In genomic region chr12:114902665-114903393, GRCh38 we compare ENCODE assay signal across 12 cellular contexts.
DNase-seq lines count a peak whose midpoint lies in the region; ATAC-seq and TF ChIP-seq lines count a peak whose summit lies in the region.
"Had no signal": no experiment of that assay in that cellular context is flagged by ENCODE, and none has a peak within 500 bp of the region (broad histone marks: within the 10 kb centered on the region; RNA-seq: fewer than 3 reads in every experiment).

No MANE protein-coding gene starts in this region.

- H3K36me3 ChIP-seq in SJSA1 (no peaks in the 10 kb centered on the region), Karpas-422 (ENCODE audit: insufficient read depth, low read length) (no peaks in the 10 kb centered on the region), esophagus squamous epithelium (no peaks in the 10 kb centered on the region)

- ATAC-seq in foreskin keratinocyte (peak; percentile 29), HG02981 (IDR thresholded peaks at IDR 0.05; ENCODE audit: unreplicated experiment) (no peak)
- ATAC-seq: Right ventricle myocardium inferior had no signal

- no peak for TF ChIP-seq CTCF in AG04449 (IDR thresholded peaks at IDR 0.05; ENCODE audit: insufficient read depth, low read length, missing control alignments)
- TF ChIP-seq CTCF in foreskin keratinocyte (conservative IDR thresholded peaks at IDR 0.05): no peak
- no peak for TF ChIP-seq CTCF in esophagus squamous epithelium (IDR thresholded peaks at IDR 0.05)

- no peaks in the 10 kb centered on the region for H4K20me1 ChIP-seq in Karpas-422 (ENCODE audit: insufficient read depth, low read depth, low read length)

- H3K9ac ChIP-seq in Karpas-422 (ENCODE audit: low read length): no peak overlapping the region

- no peaks in the 10 kb centered on the region for H3K79me2 ChIP-seq in Karpas-422 (ENCODE audit: low read length)

- peak overlapping the region; percentile 50 for H3K4me3 ChIP-seq in AG04449 (ENCODE audit: low read depth, low read length)
- H3K4me3 ChIP-seq in SJSA1: no peak overlapping the region
- H3K4me3 ChIP-seq in Karpas-422 (ENCODE audit: low read length): no peak overlapping the region
- H3K4me3 ChIP-seq in esophagus squamous epithelium: no peak overlapping the region

- DNase-seq in AG04449 (ENCODE audit: low read depth, low spot score): peak; percentile 51
- peak; percentile 61 for DNase-seq in HS-5 (ENCODE audit: low read depth)
- peak in 1 of 2 experiments; percentile 21 for DNase-seq in SJSA1 (ENCODE audit: low read depth in 1 of 2, low spot score in 2 of 2)
- DNase-seq in foreskin keratinocyte: peak in 1 of 2 donors; percentile 27
- DNase-seq in Karpas-422: no peak
- no peak for DNase-seq in esophagus squamous epithelium (lab: John Stamatoyannopoulos, UW)
- no peak for DNase-seq in COR-L47 (lab: John Stamatoyannopoulos, UW)
- DNase-seq: cortex of kidney, GF-D8, NCI-H446 treated with DMSO at 0.1 percent for 48 hours had no signal

- H3K9me3 ChIP-seq in SJSA1 (replicated peaks): no peaks in the 10 kb centered on the region
- H3K9me3 ChIP-seq in Karpas-422 (ENCODE audit: low read length): peaks cover 15% of the 10 kb centered on the region
- H3K9me3 ChIP-seq in esophagus squamous epithelium: no peaks in the 10 kb centered on the region

- TF ChIP-seq POLR2A in esophagus squamous epithelium (IDR thresholded peaks at IDR 0.05): no peak

- H3K4me2 ChIP-seq in Karpas-422 (ENCODE audit: low read depth, low read length, poor library complexity, severe bottlenecking): no peak overlapping the region

- H3K4me1 ChIP-seq in SJSA1 (replicated peaks) (peaks cover 18% of the 10 kb centered on the region), foreskin keratinocyte (no peaks in the 10 kb centered on the region), Karpas-422 (ENCODE audit: low read length) (no peaks in the 10 kb centered on the region), esophagus squamous epithelium (no peaks in the 10 kb centered on the region)

- no peaks in the 10 kb centered on the region for H3K9me2 ChIP-seq in Karpas-422 (replicated peaks; ENCODE audit: insufficient read depth, low read length)

- no peak overlapping the region for H2AFZ ChIP-seq in Karpas-422 (ENCODE audit: low read length)

- H3K27me3 ChIP-seq in SJSA1 (replicated peaks): no peaks in the 10 kb centered on the region
- peaks cover 2% of the 10 kb centered on the region for H3K27me3 ChIP-seq in foreskin keratinocyte
- no peaks in the 10 kb centered on the region for H3K27me3 ChIP-seq in Karpas-422 (ENCODE audit: low read length)
- peaks cover 0 to 8% (median 0%) of the 10 kb centered on the region in 4 donors for H3K27me3 ChIP-seq in esophagus squamous epithelium

- CTCF ChIA-PET in AG04449 (lab: Yijun Ruan, JAX): interaction anchor here (0.8 to 1.2 kb wide), 2 partner anchors 9 to 56 kb away, joined by 3 to 4 read pairs; no protein-coding TSS in a partner anchor

- intact Hi-C loops in esophagus squamous epithelium (cut with DNase I): no loop called here

- POLR2A ChIA-PET in AG04449 (lab: Yijun Ruan, JAX): interaction anchor here (0.5 to 1.6 kb wide), 7 partner anchors 11 to 253 kb away, joined by 3 to 9 read pairs (median 3); partner anchors contain the start of gene TBX3

- peak overlapping the region; percentile 21 for H3K27ac ChIP-seq in SJSA1
- no peak overlapping the region for H3K27ac ChIP-seq in foreskin keratinocyte
- no peak overlapping the region for H3K27ac ChIP-seq in Karpas-422 (ENCODE audit: low read length)
- H3K27ac ChIP-seq in esophagus squamous epithelium: no peak overlapping the region

- WGBS in esophagus squamous epithelium, 2 donors: 59 to 68% methylated on average over 13 of the region's 13 CpGs

Comparison
In these comparisons a context has a peak if more than half of its experiments do, and no peak if none do; other contexts are left out.
1. DNase-seq: peak in AG04449 (single experiment) and HS-5 (single experiment); none in Karpas-422 (single experiment), esophagus squamous epithelium (single experiment) and COR-L47 (single experiment).